Comparison of ENCODE assay signal across 25 cellular contexts in the genomic region with DNA sequence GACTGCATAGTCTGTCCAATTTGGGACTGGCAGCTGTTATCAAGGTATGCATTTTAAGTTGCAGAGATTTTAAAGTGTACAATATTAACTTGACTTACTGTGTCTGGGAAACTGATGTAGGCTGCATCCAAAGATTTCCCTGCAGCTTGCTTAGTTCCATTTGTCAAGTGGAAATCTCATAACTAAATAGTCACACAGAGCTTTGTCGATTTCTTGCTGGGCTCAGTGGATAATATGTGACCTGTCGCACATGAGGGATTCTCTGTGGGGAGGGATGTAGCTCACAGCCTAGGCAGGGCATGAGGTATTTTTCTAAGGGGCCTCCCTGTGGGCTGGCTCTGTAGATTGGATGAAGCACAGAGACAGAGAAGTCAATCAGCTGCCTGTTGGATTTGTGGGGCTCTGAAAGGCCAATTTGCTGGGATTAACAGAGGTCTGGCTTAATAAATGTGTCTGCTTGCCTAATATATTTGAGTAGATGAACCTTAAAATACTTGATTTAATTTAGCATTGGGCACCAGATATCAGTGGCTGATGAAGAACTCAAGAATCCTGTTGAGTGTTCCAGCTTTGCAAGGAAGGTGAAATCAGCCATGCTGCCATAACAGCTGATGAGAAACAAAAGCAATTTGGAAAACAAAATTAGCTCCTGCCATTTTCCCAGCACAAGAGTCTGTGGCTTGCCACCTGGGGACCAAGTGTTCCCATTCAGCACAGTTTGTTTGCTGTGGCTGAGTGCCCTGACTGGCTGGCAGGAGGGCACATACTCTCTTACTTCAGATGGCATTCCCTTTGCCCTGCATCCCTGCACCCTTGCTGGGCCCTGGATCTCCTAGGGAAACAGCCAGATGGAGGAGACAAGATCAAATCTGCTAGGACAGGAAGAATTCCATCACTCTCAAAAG.
DNase-seq lines count a peak whose midpoint lies in the region; ATAC-seq and TF ChIP-seq lines count a peak whose summit lies in the region.
"Had no signal": no experiment of that assay in that cellular context is flagged by ENCODE, and none has a peak within 500 bp of the region (broad histone marks: within the 10 kb centered on the region; RNA-seq: fewer than 3 reads in every experiment).

No MANE protein-coding gene starts in this region.

- H3K9me3 ChIP-seq in left lung (no peaks in the 10 kb centered on the region), upper lobe of right lung (no peaks in the 10 kb centered on the region)
- H3K9me3 ChIP-seq: BE2C, esophagus squamous epithelium, Peyer's patch had no signal

- no peak overlapping the region for H3K27ac ChIP-seq in left lung
- no peak overlapping the region for H3K27ac ChIP-seq in upper lobe of right lung
- H3K27ac ChIP-seq: A549, esophagus squamous epithelium, KMS-11, Peyer's patch, spleen had no signal

- no peak overlapping the region for H3K4me3 ChIP-seq in left lung
- no peak overlapping the region for H3K4me3 ChIP-seq in upper lobe of right lung
- H3K4me3 ChIP-seq: A549, esophagus squamous epithelium, Peyer's patch, spleen had no signal

- ATAC-seq in Right ventricle myocardium inferior = peak; percentile 94
- peak; percentile 78 for ATAC-seq in left lung
- peak; percentile 72 for ATAC-seq in upper lobe of right lung
- ATAC-seq in GM21786 (IDR thresholded peaks at IDR 0.05; ENCODE audit: unreplicated experiment) = no peak
- ATAC-seq: A549; stimulated activated effector memory CD8-positive, alpha-beta T cell treated with anti-CD3 and anti-CD28 coated beads, Interleukin-12 subunit alpha, Interleukin-12 subunit beta, amount 100 ng/mL, for 72 hours; T-helper 17 cell had no signal

- H3K36me3 ChIP-seq in left lung = no peaks in the 10 kb centered on the region
- H3K36me3 ChIP-seq in upper lobe of right lung = no peaks in the 10 kb centered on the region
- H3K36me3 ChIP-seq: BE2C, esophagus squamous epithelium, Peyer's patch, spleen had no signal

- no peaks in the 10 kb centered on the region for H3K27me3 ChIP-seq in left lung
- no peaks in the 10 kb centered on the region for H3K27me3 ChIP-seq in upper lobe of right lung
- H3K27me3 ChIP-seq: BE2C, esophagus squamous epithelium, Peyer's patch, spleen had no signal

- TF ChIP-seq CTCF in left lung (IDR thresholded peaks at IDR 0.05) (no peak), upper lobe of right lung (IDR thresholded peaks at IDR 0.05) (no peak)

- intact Hi-C loops in Right ventricle myocardium inferior (cut with DNase I) = loop anchor here (1.0 to 5.0 kb wide), 2 partner anchors 24 to 102 kb away; no protein-coding TSS in a partner anchor
- intact Hi-C loops in cardiac septum (cut with DNase I) = no loop called here
- intact Hi-C loops in left lung (cut with DNase I) = no loop called here
- intact Hi-C loops in upper lobe of right lung (cut with DNase I) = no loop called here

- H3K4me1 ChIP-seq in left lung (no peaks in the 10 kb centered on the region), upper lobe of right lung (no peaks in the 10 kb centered on the region)
- H3K4me1 ChIP-seq: A549, BE2C, esophagus squamous epithelium, spleen had no signal

- DNase-seq in Right ventricle myocardium inferior (ENCODE audit: missing footprints) = no peak
- no peak for DNase-seq in cardiac septum (ENCODE audit: low spot score)
- peak; percentile 22 for DNase-seq in astrocyte of the hippocampus (ENCODE audit: low read depth, low spot score)
- no peak for DNase-seq in left lung
- DNase-seq in upper lobe of right lung = no peak
- DNase-seq in germinal center (ENCODE audit: low spot score) = no peak
- DNase-seq in SKM-1 (lab: John Stamatoyannopoulos, UW; ENCODE audit: unreplicated experiment) = no peak
- DNase-seq: activated CD4-positive, alpha-beta T cell treated with anti-CD3 and anti-CD28 coated beads for 48 hours; activated naive CD4-positive, alpha-beta T cell treated with anti-CD3 and anti-CD28 coated beads for 36 hours; activated T-cell treated with anti-CD3 and anti-CD28 coated beads, Interleukin-2, amount 50 U/mL, for 48 hours; BE2C; endodermal cell; esophagus squamous epithelium; H7; mesenchymal stem cell; NCI-H2029; Peyer's patch; retina; spleen; stimulated activated CD4-positive, alpha-beta T cell treated with anti-CD3 and anti-CD28 coated beads, Interleukin-2, amount 100 ng/mL, for 48 hours; T-helper 17 cell had no signal
